ENCODE assay signal across 16 cellular contexts in the genomic region with DNA sequence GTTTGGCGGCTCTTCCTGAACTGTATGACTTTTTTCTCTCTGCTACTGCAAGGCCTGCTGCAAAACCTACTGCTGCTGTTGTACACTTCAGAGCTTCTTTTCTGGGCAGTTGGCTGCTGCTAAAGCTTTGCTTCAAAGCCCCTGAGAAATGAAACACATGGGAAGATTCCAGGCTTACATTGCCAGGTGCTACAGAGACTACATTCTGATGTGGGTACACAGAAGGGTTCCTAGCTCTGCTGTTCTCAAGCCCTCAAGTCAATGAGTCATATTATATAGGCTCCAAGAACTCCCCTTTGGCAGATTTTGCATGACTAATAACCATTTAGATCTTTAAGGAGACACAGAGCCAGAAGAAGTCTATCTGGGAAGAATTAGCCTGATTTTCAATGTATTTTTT. TPM values are rescaled to one million over a fixed set of nuclear protein-coding genes. Genes with fewer than 3 reads are reported as not detected.
DNase-seq lines count a peak whose midpoint lies in the region; ATAC-seq and TF ChIP-seq lines count a peak whose summit lies in the region.
"Had no signal": no experiment of that assay in that cellular context is flagged by ENCODE, and none has a peak within 500 bp of the region (broad histone marks: within the 10 kb centered on the region; RNA-seq: fewer than 3 reads in every experiment).

No MANE protein-coding gene starts in this region.

- ATAC-seq in GM19397 (IDR thresholded peaks at IDR 0.05; ENCODE audit: unreplicated experiment) (no peak), GM19467 (IDR thresholded peaks at IDR 0.05; ENCODE audit: unreplicated experiment) (no peak)
- ATAC-seq: effector memory CD8-positive, alpha-beta T cell; Panc1 had no signal

- H3K4me3 ChIP-seq in Jurkat, Clone E6-1 (ENCODE audit: low read length): no peak overlapping the region
- H3K4me3 ChIP-seq in astrocyte of the spinal cord (ENCODE audit: low read depth, low read length): no peak overlapping the region
- H3K4me3 ChIP-seq: cardiac muscle cell, suprapubic skin had no signal

- in situ Hi-C loops in astrocyte of the spinal cord (cut with HindIII; ENCODE audit: low sequenced_read_pairs): no loop called here

- DNase-seq in Daoy (ENCODE audit: low read depth) (peak; percentile 18), astrocyte of the spinal cord (ENCODE audit: low read depth, low spot score) (peak; percentile 74), iris pigment epithelial cell (ENCODE audit: low read depth) (peak; percentile 49), GM19240 (ENCODE audit: insufficient read length, low spot score) (no peak)
- peak; percentile 61 for DNase-seq in Jurkat, Clone E6-1 (ENCODE audit: low read depth, low spot score)
- no peak for DNase-seq in stimulated activated CD4-positive, alpha-beta T cell treated with anti-CD3 and anti-CD28 coated beads, Interleukin-4, amount 100 ng/mL, for 1 hour
- DNase-seq: activated effector memory CD4-positive, alpha-beta T cell treated with anti-CD3 and anti-CD28 coated beads, Interleukin-2, amount 50 U/mL, for 16 hours; C1 segment of cervical spinal cord; effector memory CD8-positive, alpha-beta T cell; NCI-H1930; NCI-H774 had no signal

- no peak for TF ChIP-seq CTCF in astrocyte of the spinal cord (IDR thresholded peaks at IDR 0.05; ENCODE audit: low read depth, low read length)

RNA-seq across cellular contexts. Expression of gene PGAP1, which starts 12.9 kb away (rescaled TPM):
- 4.5 TPM in 2 replicates for total RNA-seq in Daoy (2014; rRNA removed; shearing (Covaris generic))
- 4.6 TPM for polyA plus RNA-seq in Jurkat, Clone E6-1 (2012; ENCODE audit: insufficient read depth, insufficient read length)

Comparison
In these comparisons a context has a peak if more than half of its experiments do, and no peak if none do; other contexts are left out.
1. DNase-seq: peak in Daoy (single experiment), Jurkat, Clone E6-1 (single experiment), astrocyte of the spinal cord (single experiment) and iris pigment epithelial cell (single experiment); none in GM19240 (single experiment) and stimulated activated CD4-positive, alpha-beta T cell treated with anti-CD3 and anti-CD28 coated beads, Interleukin-4, amount 100 ng/mL, for 1 hour (single experiment).